10 cellular contexts compared by ENCODE assay signal in genomic region chr2:152693033-152693432, GRCh38. TPM values are rescaled to one million over a fixed set of nuclear protein-coding genes. Genes with fewer than 3 reads are reported as not detected.
DNase-seq lines count a peak whose midpoint lies in the region; ATAC-seq and TF ChIP-seq lines count a peak whose summit lies in the region.
"Had no signal": no experiment of that assay in that cellular context is flagged by ENCODE, and none has a peak within 500 bp of the region (broad histone marks: within the 10 kb centered on the region; RNA-seq: fewer than 3 reads in every experiment).

No MANE protein-coding gene starts in this region.

- ATAC-seq in activated CD8-positive, alpha-beta T cell treated with anti-CD3 and anti-CD28 coated beads for 36 hours, result peak; percentile 61
- ATAC-seq in activated CD8-positive, alpha-beta T cell treated with anti-CD3 and anti-CD28 coated beads, Interleukin-2, amount 10 ng/mL, durations not matched to agents 7 days and 5 days, result no peak
- ATAC-seq in GM21529 (IDR thresholded peaks at IDR 0.05; ENCODE audit: unreplicated experiment), result peak; percentile 92
- peak; percentile 93 for ATAC-seq in HG03159 (IDR thresholded peaks at IDR 0.05; ENCODE audit: unreplicated experiment)
- ATAC-seq in stimulated activated naive B cell treated with anti-CD40 and anti-IgM and Interleukin-4, amounts not matched to agents 10 μg/mL and 1 μg/mL and 100 μg/mL, for 72 hours (replicated peaks), result peak; percentile 97 to 98

- CTCF ChIA-PET in activated CD8-positive, alpha-beta T cell treated with anti-CD3 and anti-CD28 coated beads for 36 hours (lab: Charles Lee), result interaction anchor here (1.9 kb wide), 1 partner anchor 57 kb away, joined by 4 read pairs; no protein-coding TSS in a partner anchor
- CTCF ChIA-PET in activated CD8-positive, alpha-beta T cell treated with anti-CD3 and anti-CD28 coated beads, Interleukin-2, amount 10 ng/mL, durations not matched to agents 7 days and 5 days (lab: Charles Lee), result interaction anchor here (5.1 kb wide), 1 partner anchor 23 kb away, joined by 33 read pairs; the partner anchor contains the start of gene PRPF40A

- peaks cover 19% of the 10 kb centered on the region for H3K36me3 Mint-ChIP-seq in activated CD8-positive, alpha-beta T cell treated with anti-CD3 and anti-CD28 coated beads for 36 hours (ENCODE audit: low read depth)
- peaks cover 32% of the 10 kb centered on the region for H3K36me3 Mint-ChIP-seq in activated CD8-positive, alpha-beta T cell treated with anti-CD3 and anti-CD28 coated beads, Interleukin-2, amount 10 ng/mL, durations not matched to agents 7 days and 5 days (ENCODE audit: low read depth)
- H3K36me3 Mint-ChIP-seq in stimulated activated naive B cell treated with anti-CD40 and anti-IgM and Interleukin-4, amounts not matched to agents 10 μg/mL and 1 μg/mL and 100 μg/mL, for 72 hours, result peaks cover 11 to 14% of the 10 kb centered on the region in 2 donors

- no peaks in the 10 kb centered on the region for H3K9me3 Mint-ChIP-seq in activated CD8-positive, alpha-beta T cell treated with anti-CD3 and anti-CD28 coated beads for 36 hours
- H3K9me3 Mint-ChIP-seq in activated CD8-positive, alpha-beta T cell treated with anti-CD3 and anti-CD28 coated beads, Interleukin-2, amount 10 ng/mL, durations not matched to agents 7 days and 5 days (ENCODE audit: insufficient read depth), result no peaks in the 10 kb centered on the region
- H3K9me3 Mint-ChIP-seq in stimulated activated naive B cell treated with anti-CD40 and anti-IgM and Interleukin-4, amounts not matched to agents 10 μg/mL and 1 μg/mL and 100 μg/mL, for 72 hours, result no peaks in the 10 kb centered on the region
- H3K9me3 Mint-ChIP-seq: IgD-negative memory B cell had no signal

- no peaks in the 10 kb centered on the region for H3K27me3 Mint-ChIP-seq in activated CD8-positive, alpha-beta T cell treated with anti-CD3 and anti-CD28 coated beads for 36 hours
- H3K27me3 Mint-ChIP-seq in activated CD8-positive, alpha-beta T cell treated with anti-CD3 and anti-CD28 coated beads, Interleukin-2, amount 10 ng/mL, durations not matched to agents 7 days and 5 days (ENCODE audit: low read depth), result no peaks in the 10 kb centered on the region
- H3K27me3 Mint-ChIP-seq in stimulated activated naive B cell treated with anti-CD40 and anti-IgM and Interleukin-4, amounts not matched to agents 10 μg/mL and 1 μg/mL and 100 μg/mL, for 72 hours, result no peaks in the 10 kb centered on the region
- H3K27me3 Mint-ChIP-seq: IgD-negative memory B cell had no signal

- H3K4me3 Mint-ChIP-seq in activated CD8-positive, alpha-beta T cell treated with anti-CD3 and anti-CD28 coated beads for 36 hours, result no peak overlapping the region
- no peak overlapping the region for H3K4me3 Mint-ChIP-seq in activated CD8-positive, alpha-beta T cell treated with anti-CD3 and anti-CD28 coated beads, Interleukin-2, amount 10 ng/mL, durations not matched to agents 7 days and 5 days
- H3K4me3 Mint-ChIP-seq in stimulated activated naive B cell treated with anti-CD40 and anti-IgM and Interleukin-4, amounts not matched to agents 10 μg/mL and 1 μg/mL and 100 μg/mL, for 72 hours, result no peak overlapping the region
- H3K4me3 Mint-ChIP-seq: IgD-negative memory B cell had no signal

- H3K27ac Mint-ChIP-seq in activated CD8-positive, alpha-beta T cell treated with anti-CD3 and anti-CD28 coated beads for 36 hours, result no peak overlapping the region
- no peak overlapping the region for H3K27ac Mint-ChIP-seq in activated CD8-positive, alpha-beta T cell treated with anti-CD3 and anti-CD28 coated beads, Interleukin-2, amount 10 ng/mL, durations not matched to agents 7 days and 5 days
- no peak overlapping the region for H3K27ac Mint-ChIP-seq in stimulated activated naive B cell treated with anti-CD40 and anti-IgM and Interleukin-4, amounts not matched to agents 10 μg/mL and 1 μg/mL and 100 μg/mL, for 72 hours

- TF ChIP-seq CTCF in activated CD8-positive, alpha-beta T cell treated with anti-CD3 and anti-CD28 coated beads for 36 hours (IDR thresholded peaks at IDR 0.05), result no peak

- H3K4me1 Mint-ChIP-seq in activated CD8-positive, alpha-beta T cell treated with anti-CD3 and anti-CD28 coated beads for 36 hours (ENCODE audit: low read depth), result peaks cover 38% of the 10 kb centered on the region
- H3K4me1 Mint-ChIP-seq in activated CD8-positive, alpha-beta T cell treated with anti-CD3 and anti-CD28 coated beads, Interleukin-2, amount 10 ng/mL, durations not matched to agents 7 days and 5 days (ENCODE audit: low read depth), result peaks cover 17% of the 10 kb centered on the region
- H3K4me1 Mint-ChIP-seq in stimulated activated naive B cell treated with anti-CD40 and anti-IgM and Interleukin-4, amounts not matched to agents 10 μg/mL and 1 μg/mL and 100 μg/mL, for 72 hours, result peaks cover 6 to 7% of the 10 kb centered on the region in 2 donors

- no peak for DNase-seq in activated CD8-positive, alpha-beta T cell treated with anti-CD3 and anti-CD28 coated beads for 36 hours
- DNase-seq in activated CD8-positive, alpha-beta T cell treated with anti-CD3 and anti-CD28 coated beads, Interleukin-2, amount 10 ng/mL, durations not matched to agents 7 days and 5 days, result no peak
- DNase-seq in stimulated activated naive B cell treated with anti-CD40 and anti-IgM and Interleukin-4, amounts not matched to agents 10 μg/mL and 1 μg/mL and 100 μg/mL, for 72 hours, result no peak
- DNase-seq in NCI-H1694 (lab: John Stamatoyannopoulos, UW) (no peak), DMS 273 treated with DMSO at 0.1 percent for 48 hours (lab: John Stamatoyannopoulos, UW) (no peak), globus pallidus (ENCODE audit: low spot score) (no peak)
- DNase-seq: esophagus squamous epithelium had no signal

- POLR2A ChIA-PET in activated CD8-positive, alpha-beta T cell treated with anti-CD3 and anti-CD28 coated beads for 36 hours (lab: Charles Lee), result interaction anchor here (0.6 to 2.2 kb wide), 4 partner anchors 10 to 36 kb away, joined by 3 to 12 read pairs (median 4); partner anchors contain the start of genes ARL6IP6 and PRPF40A
- POLR2A ChIA-PET in activated CD8-positive, alpha-beta T cell treated with anti-CD3 and anti-CD28 coated beads, Interleukin-2, amount 10 ng/mL, durations not matched to agents 7 days and 5 days (lab: Charles Lee), result interaction anchor here (0.7 kb wide), 1 partner anchor 24 kb away, joined by 3 read pairs; the partner anchor contains the start of gene PRPF40A

- intact Hi-C loops in activated CD8-positive, alpha-beta T cell treated with anti-CD3 and anti-CD28 coated beads for 36 hours (cut with micrococcal nuclease), result no loop called here

RNA-seq across cellular contexts. Expression of gene PRPF40A, which starts 24.2 kb away (rescaled TPM):
- total RNA-seq in activated CD8-positive, alpha-beta T cell treated with anti-CD3 and anti-CD28 coated beads for 36 hours, result 100 to 1,000 TPM; 145 to 148 TPM
- total RNA-seq in activated CD8-positive, alpha-beta T cell treated with anti-CD3 and anti-CD28 coated beads, Interleukin-2, amount 10 ng/mL, durations not matched to agents 7 days and 5 days, result 100 to 1,000 TPM; 116 to 117 TPM

RNA-seq across cellular contexts. Expression of gene ARL6IP6, which starts 25.4 kb away (rescaled TPM):
- 10 to 100 TPM; 21.0 to 29.8 TPM for total RNA-seq in activated CD8-positive, alpha-beta T cell treated with anti-CD3 and anti-CD28 coated beads for 36 hours
- 10 to 100 TPM; 42.9 to 44.4 TPM for total RNA-seq in activated CD8-positive, alpha-beta T cell treated with anti-CD3 and anti-CD28 coated beads, Interleukin-2, amount 10 ng/mL, durations not matched to agents 7 days and 5 days
